In the genomic region with DNA sequence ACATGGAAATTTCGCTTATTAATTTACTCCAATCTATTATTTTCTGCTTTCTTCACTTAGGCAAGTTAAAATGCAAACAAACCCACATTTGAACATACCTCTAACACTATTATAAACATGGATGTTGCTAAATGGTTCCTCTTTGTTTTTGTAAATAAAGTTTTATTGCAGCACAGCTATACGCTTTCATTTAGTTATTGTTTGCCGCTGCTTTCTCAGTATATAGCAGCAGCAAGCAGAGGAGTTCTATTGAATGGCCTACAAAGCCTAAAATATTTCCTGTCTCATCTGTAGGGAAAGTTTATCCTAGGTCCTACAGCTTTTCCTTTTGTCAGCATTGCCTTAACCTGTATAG, we compare ENCODE assay signal across 23 cellular contexts. TPM values are rescaled to one million over a fixed set of nuclear protein-coding genes. Genes with fewer than 3 reads are reported as not detected.
DNase-seq lines count a peak whose midpoint lies in the region; ATAC-seq and TF ChIP-seq lines count a peak whose summit lies in the region.
"Had no signal": no experiment of that assay in that cellular context is flagged by ENCODE, and none has a peak within 500 bp of the region (broad histone marks: within the 10 kb centered on the region; RNA-seq: fewer than 3 reads in every experiment).

No MANE protein-coding gene starts in this region.

- no peak overlapping the region for H3K4me2 ChIP-seq in OCI-LY7 (ENCODE audit: low read length)

- peak overlapping the region; percentile 72 for H3K4me3 Mint-ChIP-seq in activated T-cell treated with anti-CD3 and anti-CD28 coated beads, Interleukin-2, amount 50 U/mL, for 24 hours
- H3K4me3 Mint-ChIP-seq in CD4-positive, alpha-beta memory T cell, result peak overlapping the region in 6 of 8 donors; percentile 27 to 71 (median 43)
- H3K4me3 Mint-ChIP-seq in activated T-helper 1 cell treated with anti-CD3 and anti-CD28 coated beads, Interleukin-12 subunit alpha, Interleukin-12 subunit beta, Interleukin-2, Interleukin-4 antibody, amounts not matched to agents 30 ng/mL and 10 ng/mL and 1 ng/mL, durations not matched to agents 14 hours and 24 hours and 36 hours, result peak overlapping the region; percentile 11
- peak overlapping the region in 7 of 10 donors; percentile 20 to 81 (median 48) for H3K4me3 Mint-ChIP-seq in naive thymus-derived CD4-positive, alpha-beta T cell
- H3K4me3 Mint-ChIP-seq: endodermal cell had no signal

- H3K27me3 ChIP-seq in CD4-positive, alpha-beta memory T cell (ENCODE audit: insufficient read depth, low read length), result no peaks in the 10 kb centered on the region
- H3K27me3 ChIP-seq in naive thymus-derived CD4-positive, alpha-beta T cell (ENCODE audit: control insufficient read depth in 2 of 2, insufficient read depth in 2 of 2, low read length in 2 of 2), result no peaks in the 10 kb centered on the region
- no peaks in the 10 kb centered on the region for H3K27me3 ChIP-seq in H7 (ENCODE audit: control insufficient read depth, insufficient read depth, low read length)
- H3K27me3 ChIP-seq: adrenal gland, pancreas had no signal

- peak overlapping the region; percentile 95 for H3K27ac Mint-ChIP-seq in activated T-cell treated with anti-CD3 and anti-CD28 coated beads, Interleukin-2, amount 50 U/mL, for 24 hours
- H3K27ac Mint-ChIP-seq in CD4-positive, alpha-beta memory T cell, result peak overlapping the region in 4 of 7 donors; percentile 22 to 98 (median 74)
- no peak overlapping the region for H3K27ac Mint-ChIP-seq in activated T-helper 1 cell treated with anti-CD3 and anti-CD28 coated beads, Interleukin-12 subunit alpha, Interleukin-12 subunit beta, Interleukin-2, Interleukin-4 antibody, amounts not matched to agents 30 ng/mL and 10 ng/mL and 1 ng/mL, durations not matched to agents 14 hours and 24 hours and 36 hours
- H3K27ac Mint-ChIP-seq in naive thymus-derived CD4-positive, alpha-beta T cell, result peak overlapping the region in 8 of 9 donors; percentile 9 to 91 (median 78)

- H2AFZ ChIP-seq in OCI-LY7 (ENCODE audit: low read length), result no peak overlapping the region

- no peak overlapping the region for H3K4me3 ChIP-seq in CD4-positive, alpha-beta memory T cell (ENCODE audit: low read length in 2 of 2)
- no peak overlapping the region for H3K4me3 ChIP-seq in naive thymus-derived CD4-positive, alpha-beta T cell (ENCODE audit: low read length)
- H3K4me3 ChIP-seq in H7 (ENCODE audit: insufficient read depth, low read depth, low read length) (no peak overlapping the region), OCI-LY7 (ENCODE audit: low read depth, low read length, poor library complexity, severe bottlenecking) (no peak overlapping the region), mucosa of descending colon (no peak overlapping the region)
- H3K4me3 ChIP-seq: adrenal gland, pancreas had no signal

- POLR2A ChIA-PET in CD4-positive, alpha-beta memory T cell (lab: Charles Lee; ENCODE audit: partially characterized antibody), result interaction anchor here (1.0 to 22.9 kb wide), 8 partner anchors 10 to 85 kb away, joined by 3 to 1104 read pairs (median 22); partner anchors contain the start of gene CHD2
- POLR2A ChIA-PET in naive thymus-derived CD4-positive, alpha-beta T cell (lab: Charles Lee), result interaction anchor here (1.4 to 20.7 kb wide), 6 partner anchors 10 to 83 kb away, joined by 3 to 762 read pairs (median 72); partner anchors contain the start of gene CHD2
- POLR2A ChIA-PET in OCI-LY7 (lab: Charles Lee), result interaction anchor here (0.5 to 6.5 kb wide), 3 partner anchors 9 to 70 kb away, joined by 3 to 59 read pairs (median 4); no protein-coding TSS in a partner anchor

- CTCF ChIA-PET in CD4-positive, alpha-beta memory T cell (lab: Charles Lee; ENCODE audit: partially characterized antibody), result interaction anchor here (1.2 to 1.7 kb wide), 3 partner anchors 25 to 82 kb away, joined by 3 read pairs; no protein-coding TSS in a partner anchor
- CTCF ChIA-PET in naive thymus-derived CD4-positive, alpha-beta T cell (lab: Charles Lee), result interaction anchor here (1.1 to 2.0 kb wide), 2 partner anchors 9 to 83 kb away, joined by 3 to 6 read pairs; no protein-coding TSS in a partner anchor
- CTCF ChIA-PET in OCI-LY7 (lab: Charles Lee; ENCODE audit: unreplicated experiment), result no interaction called here

- DNase-seq in activated T-cell treated with anti-CD3 and anti-CD28 coated beads, Interleukin-2, amount 50 U/mL, for 24 hours, result no peak
- no peak for DNase-seq in activated T-cell treated with anti-CD3 and anti-CD28 coated beads, Interleukin-2, amount 50 U/mL, for 1 hour
- no peak for DNase-seq in CD4-positive, alpha-beta memory T cell
- no peak for DNase-seq in activated T-helper 1 cell treated with anti-CD3 and anti-CD28 coated beads, Interleukin-12 subunit alpha, Interleukin-12 subunit beta, Interleukin-2, Interleukin-4 antibody, amounts not matched to agents 30 ng/mL and 10 ng/mL and 1 ng/mL, durations not matched to agents 14 hours and 24 hours and 36 hours (ENCODE audit: low spot score)
- peak in 1 of 9 donors; percentile 8 for DNase-seq in naive thymus-derived CD4-positive, alpha-beta T cell
- DNase-seq in H7 (no peak), OCI-LY7 (ENCODE audit: low spot score) (no peak), mucosa of descending colon (no peak)
- DNase-seq: activated CD8-positive, alpha-beta T cell treated with anti-CD3 and anti-CD28 coated beads for 36 hours; activated T-cell treated with anti-CD3 and anti-CD28 coated beads for 4 hours; adrenal gland; Calu3; cortex of kidney; endodermal cell; kidney; mammary epithelial cell; NCI-H1105; NCI-H2107; NCI-H446 treated with DMSO at 0.1 percent for 48 hours; pancreas; right cardiac atrium; stimulated activated CD4-positive, alpha-beta T cell treated with anti-CD3 and anti-CD28 coated beads, Interleukin-15, amount 100 ng/mL, for 24 hours had no signal

- intact Hi-C loops in CD4-positive, alpha-beta memory T cell (cut with micrococcal nuclease), result no loop called here
- intact Hi-C loops in activated T-helper 1 cell treated with anti-CD3 and anti-CD28 coated beads, Interleukin-12 subunit alpha, Interleukin-12 subunit beta, Interleukin-2, Interleukin-4 antibody, amounts not matched to agents 30 ng/mL and 10 ng/mL and 1 ng/mL, durations not matched to agents 14 hours and 24 hours and 36 hours (cut with micrococcal nuclease), result no loop called here
- intact Hi-C loops in naive thymus-derived CD4-positive, alpha-beta T cell (cut with micrococcal nuclease), result no loop called here
- intact Hi-C loops in OCI-LY7 (cut with micrococcal nuclease; ENCODE audit: unreplicated experiment), result no loop called here
- intact Hi-C loops in mucosa of descending colon (cut with DNase I, micrococcal nuclease), result no loop called here

- no peak for ATAC-seq in naive thymus-derived CD4-positive, alpha-beta T cell
- ATAC-seq in mucosa of descending colon, result no peak
- ATAC-seq: activated CD8-positive, alpha-beta T cell treated with anti-CD3 and anti-CD28 coated beads for 36 hours; pancreas; right cardiac atrium had no signal

- no peaks in the 10 kb centered on the region for H3K9me3 ChIP-seq in CD4-positive, alpha-beta memory T cell (ENCODE audit: control insufficient read depth in 1 of 2, low read length in 2 of 2)
- H3K9me3 ChIP-seq in naive thymus-derived CD4-positive, alpha-beta T cell (ENCODE audit: control insufficient read depth in 2 of 3, low read length in 3 of 3), result no peaks in the 10 kb centered on the region
- H3K9me3 ChIP-seq in OCI-LY7 (ENCODE audit: low read length), result peaks cover 7% of the 10 kb centered on the region; the same call in 1 of the 2 replicates
- no peaks in the 10 kb centered on the region for H3K9me3 ChIP-seq in mucosa of descending colon
- H3K9me3 ChIP-seq: adrenal gland, pancreas had no signal

- peaks cover 100% of the 10 kb centered on the region for H3K79me2 ChIP-seq in OCI-LY7 (ENCODE audit: insufficient read depth, low read depth, low read length)

- H3K4me1 Mint-ChIP-seq in activated T-cell treated with anti-CD3 and anti-CD28 coated beads, Interleukin-2, amount 50 U/mL, for 24 hours (ENCODE audit: low read depth), result peaks cover 77% of the 10 kb centered on the region
- peaks cover 53 to 91% (median 67%) of the 10 kb centered on the region in 4 donors for H3K4me1 Mint-ChIP-seq in CD4-positive, alpha-beta memory T cell
- peaks cover 82% of the 10 kb centered on the region for H3K4me1 Mint-ChIP-seq in activated T-helper 1 cell treated with anti-CD3 and anti-CD28 coated beads, Interleukin-12 subunit alpha, Interleukin-12 subunit beta, Interleukin-2, Interleukin-4 antibody, amounts not matched to agents 30 ng/mL and 10 ng/mL and 1 ng/mL, durations not matched to agents 14 hours and 24 hours and 36 hours (ENCODE audit: low read depth)
- peaks cover 48 to 96% (median 85%) of the 10 kb centered on the region in 7 donors for H3K4me1 Mint-ChIP-seq in naive thymus-derived CD4-positive, alpha-beta T cell

- H3K4me1 ChIP-seq in CD4-positive, alpha-beta memory T cell (ENCODE audit: insufficient read depth, low read length), result peaks cover 98% of the 10 kb centered on the region
- peaks cover 69 to 70% of the 10 kb centered on the region in 2 donors for H3K4me1 ChIP-seq in naive thymus-derived CD4-positive, alpha-beta T cell (ENCODE audit: control insufficient read depth in 2 of 2, insufficient read depth in 2 of 2, low read length in 2 of 2)
- H3K4me1 ChIP-seq in OCI-LY7 (ENCODE audit: insufficient read depth, low read length, poor library complexity, severe bottlenecking), result peaks cover 17% of the 10 kb centered on the region
- peaks cover 44% of the 10 kb centered on the region for H3K4me1 ChIP-seq in mucosa of descending colon (ENCODE audit: low read depth)

- H3K9me2 ChIP-seq in OCI-LY7 (ENCODE audit: insufficient read depth, low read length), result no peaks in the 10 kb centered on the region

- TF ChIP-seq CTCF in OCI-LY7 (conservative IDR thresholded peaks at IDR 0.05; ENCODE audit: low read length) (no peak), mucosa of descending colon (IDR thresholded peaks at IDR 0.05) (no peak)

- H3K9me3 Mint-ChIP-seq in activated T-cell treated with anti-CD3 and anti-CD28 coated beads, Interleukin-2, amount 50 U/mL, for 24 hours, result peaks cover 4% of the 10 kb centered on the region
- no peaks in the 10 kb centered on the region for H3K9me3 Mint-ChIP-seq in CD4-positive, alpha-beta memory T cell
- peaks cover 3% of the 10 kb centered on the region for H3K9me3 Mint-ChIP-seq in activated T-helper 1 cell treated with anti-CD3 and anti-CD28 coated beads, Interleukin-12 subunit alpha, Interleukin-12 subunit beta, Interleukin-2, Interleukin-4 antibody, amounts not matched to agents 30 ng/mL and 10 ng/mL and 1 ng/mL, durations not matched to agents 14 hours and 24 hours and 36 hours
- H3K9me3 Mint-ChIP-seq in naive thymus-derived CD4-positive, alpha-beta T cell, result peaks cover 0 to 3% (median 0%) of the 10 kb centered on the region in 11 donors
- H3K9me3 Mint-ChIP-seq: type B pancreatic cell had no signal

- peaks cover 51% of the 10 kb centered on the region for H3K36me3 ChIP-seq in CD4-positive, alpha-beta memory T cell (ENCODE audit: insufficient read depth, low read length)
- H3K36me3 ChIP-seq in naive thymus-derived CD4-positive, alpha-beta T cell (ENCODE audit: control insufficient read depth in 2 of 3, insufficient read depth in 3 of 3, low read length in 3 of 3), result peaks cover 9 to 54% (median 38%) of the 10 kb centered on the region in 3 experiments
- peaks cover 20% of the 10 kb centered on the region for H3K36me3 ChIP-seq in H7 (replicated peaks; ENCODE audit: control insufficient read depth, insufficient read depth, low read length)
- peaks cover 100% of the 10 kb centered on the region for H3K36me3 ChIP-seq in OCI-LY7 (ENCODE audit: insufficient read depth, low read length)
- H3K36me3 ChIP-seq in mucosa of descending colon (ENCODE audit: low read depth), result peaks cover 8% of the 10 kb centered on the region

- H4K20me1 ChIP-seq in OCI-LY7 (ENCODE audit: insufficient read depth, low read length), result no peaks in the 10 kb centered on the region

- H3K27me3 Mint-ChIP-seq in activated T-cell treated with anti-CD3 and anti-CD28 coated beads, Interleukin-2, amount 50 U/mL, for 24 hours, result no peaks in the 10 kb centered on the region
- H3K27me3 Mint-ChIP-seq in CD4-positive, alpha-beta memory T cell, result no peaks in the 10 kb centered on the region
- no peaks in the 10 kb centered on the region for H3K27me3 Mint-ChIP-seq in activated T-helper 1 cell treated with anti-CD3 and anti-CD28 coated beads, Interleukin-12 subunit alpha, Interleukin-12 subunit beta, Interleukin-2, Interleukin-4 antibody, amounts not matched to agents 30 ng/mL and 10 ng/mL and 1 ng/mL, durations not matched to agents 14 hours and 24 hours and 36 hours (ENCODE audit: insufficient read depth)
- H3K27me3 Mint-ChIP-seq in naive thymus-derived CD4-positive, alpha-beta T cell, result no peaks in the 10 kb centered on the region
- H3K27me3 Mint-ChIP-seq: activated CD8-positive, alpha-beta T cell treated with anti-CD3 and anti-CD28 coated beads for 36 hours; type B pancreatic cell had no signal

- peak overlapping the region; percentile 34 for H3K27ac ChIP-seq in CD4-positive, alpha-beta memory T cell (ENCODE audit: low read depth, low read length)
- peak overlapping the region; percentile 61 for H3K27ac ChIP-seq in naive thymus-derived CD4-positive, alpha-beta T cell (ENCODE audit: low read depth, low read length)
- no peak overlapping the region for H3K27ac ChIP-seq in OCI-LY7 (ENCODE audit: low read depth, low read length, poor library complexity, severe bottlenecking)

- no TSS peak for BruUV-seq in OCI-LY7 (replicated peaks; lab: Mats Ljungman, UMichigan)

- H3K36me3 Mint-ChIP-seq in activated T-cell treated with anti-CD3 and anti-CD28 coated beads, Interleukin-2, amount 50 U/mL, for 24 hours (ENCODE audit: low read depth), result peaks cover 94% of the 10 kb centered on the region
- peaks cover 61 to 77% of the 10 kb centered on the region in 2 donors for H3K36me3 Mint-ChIP-seq in CD4-positive, alpha-beta memory T cell
- H3K36me3 Mint-ChIP-seq in activated T-helper 1 cell treated with anti-CD3 and anti-CD28 coated beads, Interleukin-12 subunit alpha, Interleukin-12 subunit beta, Interleukin-2, Interleukin-4 antibody, amounts not matched to agents 30 ng/mL and 10 ng/mL and 1 ng/mL, durations not matched to agents 14 hours and 24 hours and 36 hours (ENCODE audit: low read depth), result peaks cover 63% of the 10 kb centered on the region
- H3K36me3 Mint-ChIP-seq in naive thymus-derived CD4-positive, alpha-beta T cell, result peaks cover 6 to 65% (median 59%) of the 10 kb centered on the region in 5 donors

RNA-seq across cellular contexts. Expression of gene CHD2, which starts 7.9 kb away (rescaled TPM):
- 100 to 1,000 TPM; 340 to 351 TPM for total RNA-seq in CD4-positive, alpha-beta memory T cell
- polyA plus RNA-seq in CD4-positive, alpha-beta memory T cell, result 100 to 1,000 TPM in 1 of 2 donors, 10 to 100 TPM in 1; 28.4 to 108 TPM
- 102 and 104 TPM in 2 replicates for total RNA-seq in activated T-helper 1 cell treated with anti-CD3 and anti-CD28 coated beads, Interleukin-12 subunit alpha, Interleukin-12 subunit beta, Interleukin-2, Interleukin-4 antibody, amounts not matched to agents 30 ng/mL and 10 ng/mL and 1 ng/mL, durations not matched to agents 14 hours and 24 hours and 36 hours
- 100 to 1,000 TPM; 144 to 492 (median 393) TPM for total RNA-seq in naive thymus-derived CD4-positive, alpha-beta T cell
- polyA plus RNA-seq in naive thymus-derived CD4-positive, alpha-beta T cell, result 100 to 1,000 TPM in 1 of 2 donors, 10 to 100 TPM in 1; 70.0 to 103 TPM
- 29.7 and 35.5 TPM in 2 replicates for total RNA-seq in H7 (2014; rRNA removed; shearing (Covaris generic))
- total RNA-seq in OCI-LY7 (2014; rRNA removed; shearing (Covaris generic)), result 133 and 169 TPM in 2 replicates
- total RNA-seq in OCI-LY7 (2022) (213 and 259 TPM in 2 replicates), mucosa of descending colon (100 to 1,000 TPM in 2 of 3 donors, 10 to 100 TPM in 1; 86.2 to 128 (median 110) TPM)

Comparison
In these comparisons a context has a peak if more than half of its experiments do, and no peak if none do; other contexts are left out.
1. H3K4me3 Mint-ChIP-seq: peak in every context shown above with its lines; median percentile 72 in activated T-cell treated with anti-CD3 and anti-CD28 coated beads, Interleukin-2, amount 50 U/mL, for 24 hours; 48 in naive thymus-derived CD4-positive, alpha-beta T cell; 43 in CD4-positive, alpha-beta memory T cell; 11 in activated T-helper 1 cell treated with anti-CD3 and anti-CD28 coated beads, Interleukin-12 subunit alpha, Interleukin-12 subunit beta, Interleukin-2, Interleukin-4 antibody, amounts not matched to agents 30 ng/mL and 10 ng/mL and 1 ng/mL, durations not matched to agents 14 hours and 24 hours and 36 hours.